23 cellular contexts compared by ENCODE assay signal in the genomic region with DNA sequence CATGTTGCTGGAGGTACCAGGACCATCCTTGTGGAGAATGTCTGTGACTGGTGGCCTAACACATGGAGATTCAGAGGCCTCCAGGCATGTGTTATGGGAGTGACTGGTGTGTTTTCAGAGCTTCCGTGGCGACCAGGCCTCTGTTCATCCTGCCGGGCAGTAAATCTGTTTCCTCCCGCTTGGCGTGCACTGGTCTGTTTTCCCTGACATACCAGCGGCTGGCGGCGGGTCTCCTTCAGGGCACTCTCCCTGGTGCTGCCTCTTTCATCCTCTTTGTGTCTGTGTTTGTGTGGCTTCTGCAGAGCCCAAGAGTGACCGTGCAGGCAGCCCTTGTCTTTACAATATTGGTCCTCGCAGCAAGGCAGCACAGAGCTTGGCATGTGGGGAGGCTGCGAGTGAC.
"Had no signal": no experiment of that assay in that cellular context is flagged by ENCODE, and none has a peak within 500 bp of the region (broad histone marks: within the 10 kb centered on the region; RNA-seq: fewer than 3 reads in every experiment).

No MANE protein-coding gene starts in this region.

- ATAC-seq: foreskin keratinocyte; gastroesophageal sphincter; heart right ventricle; left colon; left ventricle myocardium superior; lower lobe of right lung; natural killer cell; pancreas; right cardiac atrium; stimulated activated naive B cell treated with anti-CD40 and anti-IgM and Interleukin-4, amounts not matched to agents 10 μg/mL and 1 μg/mL and 100 μg/mL, for 72 hours; upper lobe of right lung had no signal

- H3K4me3 ChIP-seq: colonic mucosa, esophagus muscularis mucosa, gastroesophageal sphincter, heart right ventricle, lower lobe of right lung, pancreas, sigmoid colon, thoracic aorta, tibial nerve, upper lobe of right lung, uterus had no signal

- H3K4me1 ChIP-seq: colonic mucosa, esophagus muscularis mucosa, foreskin keratinocyte, gastroesophageal sphincter, heart right ventricle, lower lobe of right lung, pancreas, sigmoid colon, tibial nerve, upper lobe of right lung, uterus had no signal

- H3K27me3 ChIP-seq: colonic mucosa, foreskin keratinocyte, neutrophil, pancreas, sigmoid colon, tibial nerve, upper lobe of right lung, uterus had no signal

- H3K36me3 ChIP-seq: colonic mucosa, esophagus muscularis mucosa, gastroesophageal sphincter, heart right ventricle, lower lobe of right lung, neutrophil, pancreas, sigmoid colon, thoracic aorta, tibial nerve, upper lobe of right lung, uterus had no signal

- H3K27ac ChIP-seq: colonic mucosa, esophagus muscularis mucosa, foreskin keratinocyte, gastroesophageal sphincter, heart right ventricle, lower lobe of right lung, neutrophil, pancreas, sigmoid colon, thoracic aorta, tibial nerve, upper lobe of right lung, uterus had no signal

- DNase-seq: colonic mucosa; effector CD8-positive, alpha-beta T cell; endodermal cell; foreskin keratinocyte; heart right ventricle; hippocampal formation; kidney glomerular epithelial cell; left colon; left ventricle myocardium superior; lower lobe of right lung; natural killer cell; pancreas; right cardiac atrium; sigmoid colon; stimulated activated CD4-positive, alpha-beta T cell treated with anti-CD3 and anti-CD28 coated beads, Interleukin-2, amount 100 ng/mL, for 48 hours; stimulated activated naive B cell treated with anti-CD40 and anti-IgM and Interleukin-4, amounts not matched to agents 10 μg/mL and 1 μg/mL and 100 μg/mL, for 72 hours; upper lobe of right lung; uterus had no signal

- H3K9me3 ChIP-seq: colonic mucosa, esophagus muscularis mucosa, gastroesophageal sphincter, heart right ventricle, lower lobe of right lung, neutrophil, pancreas, sigmoid colon, thoracic aorta, tibial nerve, upper lobe of right lung, uterus had no signal
